Comparison of ENCODE assay signal across 11 cellular contexts in the genomic region with DNA sequence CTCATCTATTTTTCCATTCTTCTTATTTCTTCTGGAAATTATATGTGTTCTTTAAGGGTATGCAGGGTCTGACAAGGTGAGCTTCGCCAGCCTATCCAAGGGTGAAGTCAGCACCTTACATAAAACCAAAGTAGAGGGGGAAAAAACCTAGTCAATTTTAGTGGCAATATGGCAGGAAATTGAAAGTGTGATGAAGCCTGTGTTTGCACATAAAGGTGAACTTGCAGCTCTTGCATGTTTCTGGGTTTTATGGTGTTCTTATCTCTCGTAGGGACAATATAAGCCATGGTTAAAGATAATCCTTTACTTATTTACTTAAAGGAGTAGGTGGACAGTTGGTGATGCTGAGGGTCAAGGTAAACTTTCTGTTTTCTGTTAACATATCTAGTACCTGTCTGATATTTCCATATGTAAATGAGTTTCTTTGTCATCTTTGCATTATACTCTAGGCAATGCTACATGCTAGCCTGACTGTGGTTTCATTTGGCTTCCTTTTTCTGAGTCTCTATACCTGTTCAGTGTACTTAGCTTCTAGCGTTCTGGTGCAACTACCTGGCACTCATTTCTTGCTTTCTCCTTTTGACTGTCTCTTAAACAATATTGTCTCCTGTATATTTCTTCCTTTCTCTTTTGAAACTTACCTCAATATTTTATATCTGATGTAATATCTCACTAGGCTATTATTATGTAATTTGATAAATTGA. TPM values are rescaled to one million over a fixed set of nuclear protein-coding genes. Genes with fewer than 3 reads are reported as not detected.
A peak's percentile ranks its signal among the peaks of the same experiment; 100 is the strongest.
DNase-seq lines count a peak whose midpoint lies in the region; ATAC-seq, FAIRE-seq and TF ChIP-seq lines count a peak whose summit lies in the region.
"Had no signal": no experiment of that assay in that cellular context is flagged by ENCODE, and none has a peak within 500 bp of the region (broad histone marks: within the 10 kb centered on the region; RNA-seq: fewer than 3 reads in every experiment).

No MANE protein-coding gene starts in this region.

- 74 to 78% methylated on average over 3 of the region's 3 CpGs for WGBS in body of pancreas, 2 donors

- H3K4me3 ChIP-seq in body of pancreas = no peak overlapping the region
- H3K4me3 ChIP-seq: SK-N-MC, suprapubic skin had no signal

- H3K27me3 Mint-ChIP-seq in activated T-helper 2 cell treated with anti-CD3 and anti-CD28 coated beads, Interferon-gamma antibody, Interleukin-2, Interleukin-4, amounts not matched to agents 10 μg/mL and 5 μg/mL and 100 μg/mL, durations not matched to agents 14 hours and 24 hours and 36 hours (ENCODE audit: low read depth) = peaks cover 29% of the 10 kb centered on the region

- no peaks in the 10 kb centered on the region for H3K27me3 ChIP-seq in body of pancreas
- H3K27me3 ChIP-seq: suprapubic skin had no signal

- DNase-seq in GM12892 (ENCODE audit: insufficient read length) = peak; percentile 4
- no peak for DNase-seq in activated T-helper 2 cell treated with anti-CD3 and anti-CD28 coated beads, Interferon-gamma antibody, Interleukin-2, Interleukin-4, amounts not matched to agents 10 μg/mL and 5 μg/mL and 100 μg/mL, durations not matched to agents 14 hours and 24 hours and 36 hours (ENCODE audit: low spot score)
- no peak for DNase-seq in NCI-H2227 treated with DMSO at 0.1 percent for 48 hours (lab: John Stamatoyannopoulos, UW)
- DNase-seq in SKM-1 (lab: John Stamatoyannopoulos, UW; ENCODE audit: unreplicated experiment) = no peak
- DNase-seq in SHP77 treated with DMSO at 0.1 percent for 48 hours (lab: John Stamatoyannopoulos, UW) = no peak
- DNase-seq in body of pancreas = no peak
- DNase-seq: retina had no signal

- peaks cover 27% of the 10 kb centered on the region for H3K4me1 ChIP-seq in body of pancreas
- H3K4me1 ChIP-seq: suprapubic skin had no signal

- ATAC-seq in GM19463 (IDR thresholded peaks at IDR 0.05; ENCODE audit: unreplicated experiment) (peak; percentile 84), HG03097 (IDR thresholded peaks at IDR 0.05; ENCODE audit: low FRiP score, unreplicated experiment) (peak; percentile 83), body of pancreas (no peak)

- no peak for TF ChIP-seq CTCF in body of pancreas (IDR thresholded peaks at IDR 0.05)

- H3K9me3 ChIP-seq in body of pancreas = no peaks in the 10 kb centered on the region
- H3K9me3 ChIP-seq: suprapubic skin had no signal

- peak overlapping the region; percentile 43 for H3K27ac Mint-ChIP-seq in activated T-helper 2 cell treated with anti-CD3 and anti-CD28 coated beads, Interferon-gamma antibody, Interleukin-2, Interleukin-4, amounts not matched to agents 10 μg/mL and 5 μg/mL and 100 μg/mL, durations not matched to agents 14 hours and 24 hours and 36 hours

- peak; percentile 61 for FAIRE-seq in GM12892 (lab: Jason Lieb, UNC)

- peaks cover 25% of the 10 kb centered on the region for H3K9me3 Mint-ChIP-seq in activated T-helper 2 cell treated with anti-CD3 and anti-CD28 coated beads, Interferon-gamma antibody, Interleukin-2, Interleukin-4, amounts not matched to agents 10 μg/mL and 5 μg/mL and 100 μg/mL, durations not matched to agents 14 hours and 24 hours and 36 hours

- H3K36me3 ChIP-seq in body of pancreas (replicated peaks in 1 of 2; ENCODE audit: insufficient read depth in 1 of 2, low read depth in 2 of 2) = no peaks in the 10 kb centered on the region
- H3K36me3 ChIP-seq: suprapubic skin had no signal

- no peak overlapping the region for H3K4me3 Mint-ChIP-seq in activated T-helper 2 cell treated with anti-CD3 and anti-CD28 coated beads, Interferon-gamma antibody, Interleukin-2, Interleukin-4, amounts not matched to agents 10 μg/mL and 5 μg/mL and 100 μg/mL, durations not matched to agents 14 hours and 24 hours and 36 hours (ENCODE audit: low read depth)

- H3K36me3 Mint-ChIP-seq in activated T-helper 2 cell treated with anti-CD3 and anti-CD28 coated beads, Interferon-gamma antibody, Interleukin-2, Interleukin-4, amounts not matched to agents 10 μg/mL and 5 μg/mL and 100 μg/mL, durations not matched to agents 14 hours and 24 hours and 36 hours (ENCODE audit: low read depth) = peaks cover 11% of the 10 kb centered on the region

- peaks cover 32% of the 10 kb centered on the region for H3K4me1 Mint-ChIP-seq in activated T-helper 2 cell treated with anti-CD3 and anti-CD28 coated beads, Interferon-gamma antibody, Interleukin-2, Interleukin-4, amounts not matched to agents 10 μg/mL and 5 μg/mL and 100 μg/mL, durations not matched to agents 14 hours and 24 hours and 36 hours (ENCODE audit: low read depth)

- intact Hi-C loops in activated T-helper 2 cell treated with anti-CD3 and anti-CD28 coated beads, Interferon-gamma antibody, Interleukin-2, Interleukin-4, amounts not matched to agents 10 μg/mL and 5 μg/mL and 100 μg/mL, durations not matched to agents 14 hours and 24 hours and 36 hours (cut with micrococcal nuclease) = loop anchor here (1.0 kb wide), 3 partner anchors 30 to 401 kb away; a partner anchor contains a TSS
- intact Hi-C loops in body of pancreas (cut with DNase I) = no loop called here

- no peak overlapping the region for H3K27ac ChIP-seq in body of pancreas
- H3K27ac ChIP-seq: SK-N-MC, suprapubic skin had no signal

- no peak for TF ChIP-seq POLR2A in GM12892 (IDR thresholded peaks at IDR 0.05; ENCODE audit: low read depth, low read length)
- no peak for TF ChIP-seq POLR2A in body of pancreas (IDR thresholded peaks at IDR 0.05)

RNA-seq across cellular contexts. Expression of a gene that starts 32.9 kb away (rescaled TPM):
- polyA plus RNA-seq in GM12892 (2012; ENCODE audit: missing spikeins) = 14.9 TPM
- 13.1 and 13.7 TPM in 2 replicates for total RNA-seq in activated T-helper 2 cell treated with anti-CD3 and anti-CD28 coated beads, Interferon-gamma antibody, Interleukin-2, Interleukin-4, amounts not matched to agents 10 μg/mL and 5 μg/mL and 100 μg/mL, durations not matched to agents 14 hours and 24 hours and 36 hours
- 10 to 100 TPM; 31.9 to 35.6 TPM for total RNA-seq in body of pancreas
